ENCODE assay signal across 19 cellular contexts in the genomic region with DNA sequence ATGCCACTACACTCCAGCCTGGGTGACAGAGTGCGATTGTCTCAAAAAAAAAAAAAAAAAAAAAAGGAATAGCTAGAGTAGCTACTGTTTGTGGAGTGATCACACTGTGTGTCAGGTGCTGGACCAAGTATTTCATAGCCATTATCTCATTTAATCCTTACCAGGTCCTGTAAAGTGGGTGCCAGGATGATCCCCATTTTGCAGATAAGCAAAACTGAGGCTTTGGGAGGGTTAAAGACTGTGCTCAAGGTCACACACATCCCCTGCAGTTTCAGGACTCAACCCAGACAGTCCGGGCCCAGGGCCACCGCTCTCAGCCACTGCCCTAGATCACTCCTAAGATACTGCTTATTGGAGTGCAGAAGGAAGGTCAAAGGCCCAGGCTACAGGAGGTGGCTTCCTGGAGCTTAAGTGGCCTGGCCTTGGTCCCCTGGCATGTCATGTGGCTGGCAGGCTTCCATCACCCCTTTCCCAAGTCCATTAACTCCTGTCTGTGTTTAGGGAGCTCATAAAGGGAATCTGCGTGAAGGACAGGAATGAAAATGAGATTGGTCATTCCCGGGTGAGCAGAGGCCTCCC.
"Had no signal": no experiment of that assay in that cellular context is flagged by ENCODE, and none has a peak within 500 bp of the region (broad histone marks: within the 10 kb centered on the region; RNA-seq: fewer than 3 reads in every experiment).

No MANE protein-coding gene starts in this region.

- ATAC-seq: foreskin keratinocyte; left cardiac atrium; left ventricle myocardium superior; psoas muscle; stimulated activated memory B cell treated with anti-CD40 and anti-IgM and Interleukin-4, amounts not matched to agents 10 μg/mL and 1 μg/mL and 100 μg/mL, for 72 hours had no signal

- H3K27me3 ChIP-seq: foreskin keratinocyte, right lobe of liver, transverse colon had no signal

- H3K27ac ChIP-seq: coronary artery, foreskin keratinocyte, psoas muscle, right lobe of liver, transverse colon had no signal

- H3K4me1 ChIP-seq: foreskin keratinocyte, psoas muscle had no signal

- H3K36me3 ChIP-seq: transverse colon had no signal

- FAIRE-seq: endothelial cell of umbilical vein, keratinocyte had no signal

- H3K9me3 ChIP-seq: psoas muscle, right lobe of liver, transverse colon had no signal

- H3K4me3 ChIP-seq: coronary artery, psoas muscle, right lobe of liver, transverse colon had no signal

- DNase-seq: effector CD4-positive, alpha-beta T cell; endodermal cell; erythroblast; foreskin keratinocyte; immature natural killer cell; left cardiac atrium; left ventricle myocardium superior; mesendoderm; naive B cell; psoas muscle; retina; stimulated activated CD4-positive, alpha-beta T cell treated with anti-CD3 and anti-CD28 coated beads, Interleukin-4, amount 100 ng/mL, for 1 hour; stimulated activated CD8-positive, alpha-beta memory T cell treated with anti-CD3 and anti-CD28 coated beads, Interleukin-4, amount 100 ng/mL, for 48 hours; transverse colon had no signal
